10 cellular contexts compared by ENCODE assay signal in genomic region chr22:45742866-45743450, GRCh38.
DNase-seq lines count a peak whose midpoint lies in the region; ATAC-seq and TF ChIP-seq lines count a peak whose summit lies in the region.
"Had no signal": no experiment of that assay in that cellular context is flagged by ENCODE, and none has a peak within 500 bp of the region (broad histone marks: within the 10 kb centered on the region; RNA-seq: fewer than 3 reads in every experiment).

No MANE protein-coding gene starts in this region.

- peak; percentile 68 to 72 for DNase-seq in HL-60 (ENCODE audit: low read depth in 1 of 2, low spot score in 1 of 2)
- DNase-seq in NOMO-1 (lab: John Stamatoyannopoulos, UW; ENCODE audit: unreplicated experiment in 2 of 2): peak; percentile 83 to 88
- peak; percentile 71 for DNase-seq in fibroblast of pulmonary artery (ENCODE audit: low read depth)
- no peak for DNase-seq in spleen
- no peak for DNase-seq in NCI-H82 treated with DMSO at 0.1 percent for 48 hours (lab: John Stamatoyannopoulos, UW; ENCODE audit: unreplicated experiment)
- DNase-seq in tibial nerve (ENCODE audit: low spot score in 2 of 2): no peak
- no peak for DNase-seq in occipital lobe (lab: John Stamatoyannopoulos, UW)
- DNase-seq: activated CD4-positive, alpha-beta T cell treated with anti-CD3 and anti-CD28 coated beads, Interleukin-2, amount 50 U/mL, for 1 hour; NCI-H446 treated with DMSO at 0.1 percent for 48 hours had no signal

- H3K27me3 ChIP-seq in HL-60 (ENCODE audit: insufficient read depth, poor library complexity, severe bottlenecking) (no peaks in the 10 kb centered on the region), spleen (replicated peaks in 1 of 7) (no peaks in the 10 kb centered on the region), tibial nerve (no peaks in the 10 kb centered on the region)

- intact Hi-C loops in spleen (cut with DNase I; ENCODE audit: low total_unique reads): no loop called here

- 76 to 85% (median 79%) methylated on average over 8 of the region's 8 CpGs for WGBS in spleen, 5 donors
- WGBS in tibial nerve, 2 donors: 75 to 79% methylated on average over 8 of the region's 8 CpGs

- no peak for TF ChIP-seq EP300 in tibial nerve (IDR thresholded peaks at IDR 0.05)

- no peak for TF ChIP-seq POLR2A in spleen (IDR thresholded peaks at IDR 0.05)
- no peak for TF ChIP-seq POLR2A in tibial nerve (IDR thresholded peaks at IDR 0.05)

- H3K9me3 ChIP-seq in spleen (no peaks in the 10 kb centered on the region), tibial nerve (peaks cover 0 to 5% (median 0%) of the 10 kb centered on the region in 4 donors)

- peak overlapping the region; percentile 42 for H3K27ac ChIP-seq in HL-60 (replicated peaks)
- peak overlapping the region in 6 of 8 donors; percentile 4 to 70 (median 31) for H3K27ac ChIP-seq in spleen
- no peak overlapping the region for H3K27ac ChIP-seq in tibial nerve

- TF ChIP-seq CTCF in HL-60 (IDR thresholded peaks at IDR 0.05; ENCODE audit: insufficient read depth, low read length): no peak
- no peak for TF ChIP-seq CTCF in fibroblast of pulmonary artery (IDR thresholded peaks at IDR 0.05; ENCODE audit: low read length, missing control alignments)
- TF ChIP-seq CTCF in spleen (IDR thresholded peaks at IDR 0.05 in 8 of 11, conservative IDR thresholded peaks at IDR 0.05 in 3 of 11): no peak
- TF ChIP-seq CTCF in tibial nerve (IDR thresholded peaks at IDR 0.05): no peak

- H3K4me1 ChIP-seq in spleen (peaks cover 0 to 17% (median 11%) of the 10 kb centered on the region in 6 donors), tibial nerve (peaks cover 0 to 16% (median 0%) of the 10 kb centered on the region in 4 donors)

- no peak for ATAC-seq in HG03565 (IDR thresholded peaks at IDR 0.05; ENCODE audit: unreplicated experiment)

- H3K36me3 ChIP-seq in spleen: peaks cover 6 to 84% (median 45%) of the 10 kb centered on the region in 6 donors
- peaks cover 0 to 66% (median 12%) of the 10 kb centered on the region in 3 donors for H3K36me3 ChIP-seq in tibial nerve

- H3K4me3 ChIP-seq in HL-60 (replicated peaks; ENCODE audit: insufficient read depth, low read length): no peak overlapping the region
- H3K4me3 ChIP-seq in fibroblast of pulmonary artery (replicated peaks; ENCODE audit: low read depth, low read length): no peak overlapping the region
- no peak overlapping the region for H3K4me3 ChIP-seq in spleen
- H3K4me3 ChIP-seq in tibial nerve: no peak overlapping the region

Comparison
In these comparisons a context has a peak if more than half of its experiments do, and no peak if none do; other contexts are left out.
1. DNase-seq: peak in HL-60 (2 of 2), NOMO-1 (2 of 2) and fibroblast of pulmonary artery (single experiment); none in spleen (single experiment), NCI-H82 treated with DMSO at 0.1 percent for 48 hours (single experiment), tibial nerve (0 of 2) and occipital lobe (single experiment).
2. H3K27ac ChIP-seq: peak in HL-60 (single experiment) and spleen (6 of 8); none in tibial nerve (0 of 4).